ENCODE assay signal across 1 cellular context in genomic region chr2:219662566-219662965, GRCh38.
A peak's percentile ranks its signal among the peaks of the same experiment; 100 is the strongest.
TF ChIP-seq lines count a peak whose summit lies in the region.

No MANE protein-coding gene starts in this region.

TF ChIP-seq in GM23338, 12 proteins besides CTCF, POLR2A, EP300 and RAD21 (continued from another document):
- TF ChIP-seq ZNF462 (CRISPR knock-in tag; IDR thresholded peaks at IDR 0.05): peak; percentile 44; the same call in 1 of the 2 replicates
- TF ChIP-seq CREB1 (CRISPR knock-in tag; IDR thresholded peaks at IDR 0.05; ENCODE audit: low read depth): no peak
- no peak for TF ChIP-seq REST (IDR thresholded peaks at IDR 0.05; ENCODE audit: unreplicated experiment)
- TF ChIP-seq ZNF114 (CRISPR knock-in tag; IDR thresholded peaks at IDR 0.05): no peak
- no peak for TF ChIP-seq EZH2phosphoT487 (IDR thresholded peaks at IDR 0.05; ENCODE audit: unreplicated experiment)
- TF ChIP-seq POLR2AphosphoS5 (IDR thresholded peaks at IDR 0.05; ENCODE audit: low read depth): no peak
- TF ChIP-seq NANOG (IDR thresholded peaks at IDR 0.05; ENCODE audit: borderline replicate concordance): peak; percentile 40; the same call in 1 of the 2 replicates
- no peak for TF ChIP-seq ZNF331 (CRISPR knock-in tag; IDR thresholded peaks at IDR 0.05; ENCODE audit: low read depth)
- no peak for TF ChIP-seq STAT1 (IDR thresholded peaks at IDR 0.05; ENCODE audit: unreplicated experiment)
- TF ChIP-seq ETS1 (IDR thresholded peaks at IDR 0.05): no peak
- no peak for TF ChIP-seq JUNB (IDR thresholded peaks at IDR 0.05; ENCODE audit: unreplicated experiment)
